ENCODE assay signal across 12 cellular contexts in the genomic region with DNA sequence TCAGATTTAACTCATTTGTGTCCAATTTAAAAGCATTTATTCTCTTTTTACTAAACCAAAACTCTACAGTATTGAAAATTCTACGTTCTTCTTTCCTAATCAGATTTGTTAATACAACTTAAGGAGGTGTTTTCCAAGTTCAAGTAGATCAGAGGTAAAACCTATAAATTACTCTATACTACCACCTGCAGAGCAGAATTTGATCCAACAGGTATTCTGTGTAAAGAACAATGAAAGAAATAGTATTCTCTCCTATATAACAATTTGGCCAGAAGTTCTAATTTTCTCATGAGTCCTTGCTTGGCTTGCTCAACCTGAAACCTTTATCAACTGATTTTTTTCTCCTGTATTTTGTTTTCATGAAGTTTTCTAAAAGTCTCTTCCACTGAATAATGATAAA. TPM values are rescaled to one million over a fixed set of nuclear protein-coding genes. Genes with fewer than 3 reads are reported as not detected.
A peak's percentile ranks its signal among the peaks of the same experiment; 100 is the strongest.
DNase-seq lines count a peak whose midpoint lies in the region; ATAC-seq and TF ChIP-seq lines count a peak whose summit lies in the region.
"Had no signal": no experiment of that assay in that cellular context is flagged by ENCODE, and none has a peak within 500 bp of the region (broad histone marks: within the 10 kb centered on the region; RNA-seq: fewer than 3 reads in every experiment).

No MANE protein-coding gene starts in this region.

- no peaks in the 10 kb centered on the region for H3K4me1 Mint-ChIP-seq in activated CD4-positive, alpha-beta memory T cell treated with anti-CD3 and anti-CD28 coated beads for 36 hours (ENCODE audit: low read depth)

- H3K27ac ChIP-seq in right atrium auricular region (peak overlapping the region; percentile 74 to 79), caudate nucleus (ENCODE audit: low read depth, low read length) (peak overlapping the region; percentile 87), vagina (peak overlapping the region; percentile 56)

- no peaks in the 10 kb centered on the region for H3K36me3 ChIP-seq in right atrium auricular region
- no peaks in the 10 kb centered on the region for H3K36me3 ChIP-seq in mucosa of descending colon (ENCODE audit: low read depth)
- H3K36me3 ChIP-seq in vagina: no peaks in the 10 kb centered on the region

- H3K4me3 ChIP-seq in right atrium auricular region (no peak overlapping the region), mucosa of descending colon (peak overlapping the region; percentile 1), vagina (no peak overlapping the region)

- H3K9me3 Mint-ChIP-seq in activated CD4-positive, alpha-beta memory T cell treated with anti-CD3 and anti-CD28 coated beads for 36 hours: no peaks in the 10 kb centered on the region
- H3K9me3 Mint-ChIP-seq: neural crest cell had no signal

- ATAC-seq in left cardiac atrium: no peak
- peak; percentile 60 for ATAC-seq in mucosa of descending colon

- TF ChIP-seq POLR2A in vagina (IDR thresholded peaks at IDR 0.05): no peak

- H3K4me1 ChIP-seq in right atrium auricular region (peaks cover 0 to 35% of the 10 kb centered on the region in 2 donors), mucosa of descending colon (ENCODE audit: low read depth) (peaks cover 17% of the 10 kb centered on the region), vagina (peaks cover 59% of the 10 kb centered on the region)

- DNase-seq in right atrium auricular region (ENCODE audit: low spot score): no peak
- no peak for DNase-seq in left cardiac atrium
- no peak for DNase-seq in caudate nucleus (lab: John Stamatoyannopoulos, UW)
- DNase-seq in mucosa of descending colon: no peak
- DNase-seq in vagina (ENCODE audit: extremely low spot score in 2 of 2): no peak
- no peak for DNase-seq in NCI-H2196 (lab: John Stamatoyannopoulos, UW; ENCODE audit: unreplicated experiment)
- no peak for DNase-seq in activated CD4-positive, alpha-beta memory T cell treated with anti-CD3 and anti-CD28 coated beads for 36 hours
- no peak for DNase-seq in GM19238 (ENCODE audit: insufficient read length, low spot score)
- DNase-seq: activated naive CD4-positive, alpha-beta T cell treated with Interleukin-2 at 50 U/mL for 16 hours; DMS 273 treated with DMSO at 0.1 percent for 48 hours; SHP77 had no signal

- CTCF ChIA-PET in activated CD4-positive, alpha-beta memory T cell treated with anti-CD3 and anti-CD28 coated beads for 36 hours (lab: Charles Lee): no interaction called here

- H3K36me3 Mint-ChIP-seq in activated CD4-positive, alpha-beta memory T cell treated with anti-CD3 and anti-CD28 coated beads for 36 hours: no peaks in the 10 kb centered on the region

- intact Hi-C loops in left cardiac atrium (cut with DNase I): no loop called here
- intact Hi-C loops in mucosa of descending colon (cut with DNase I, micrococcal nuclease): no loop called here
- intact Hi-C loops in vagina (cut with DNase I): no loop called here
- intact Hi-C loops in activated CD4-positive, alpha-beta memory T cell treated with anti-CD3 and anti-CD28 coated beads for 36 hours (cut with micrococcal nuclease): no loop called here

- H3K27me3 Mint-ChIP-seq in activated CD4-positive, alpha-beta memory T cell treated with anti-CD3 and anti-CD28 coated beads for 36 hours: peaks cover 6% of the 10 kb centered on the region

- TF ChIP-seq CTCF in right atrium auricular region (IDR thresholded peaks at IDR 0.05): no peak
- TF ChIP-seq CTCF in mucosa of descending colon (IDR thresholded peaks at IDR 0.05): no peak
- no peak for TF ChIP-seq CTCF in vagina (IDR thresholded peaks at IDR 0.05)

- no peak overlapping the region for H3K4me3 Mint-ChIP-seq in activated CD4-positive, alpha-beta memory T cell treated with anti-CD3 and anti-CD28 coated beads for 36 hours
- H3K4me3 Mint-ChIP-seq: neural crest cell had no signal

- POLR2A ChIA-PET in activated CD4-positive, alpha-beta memory T cell treated with anti-CD3 and anti-CD28 coated beads for 36 hours (lab: Charles Lee): no interaction called here

- no peaks in the 10 kb centered on the region for H3K9me3 ChIP-seq in right atrium auricular region
- no peaks in the 10 kb centered on the region for H3K9me3 ChIP-seq in mucosa of descending colon
- H3K9me3 ChIP-seq in vagina: no peaks in the 10 kb centered on the region

- H3K27me3 ChIP-seq in right atrium auricular region (no peaks in the 10 kb centered on the region), vagina (no peaks in the 10 kb centered on the region)

- no peak overlapping the region for H3K27ac Mint-ChIP-seq in activated CD4-positive, alpha-beta memory T cell treated with anti-CD3 and anti-CD28 coated beads for 36 hours

RNA-seq across cellular contexts. Expression of gene DST, which starts 28.5 kb away (rescaled TPM):
- total RNA-seq in right atrium auricular region: 100 to 1,000 TPM; 257 to 285 TPM
- total RNA-seq in left cardiac atrium: 100 to 1,000 TPM; 190 to 213 TPM
- total RNA-seq in mucosa of descending colon: 100 to 1,000 TPM; 208 to 580 (median 356) TPM
- total RNA-seq in vagina: 460 TPM
- 1 to 10 TPM; 5.7 to 6.2 TPM for total RNA-seq in activated CD4-positive, alpha-beta memory T cell treated with anti-CD3 and anti-CD28 coated beads for 36 hours

Comparison
In these comparisons a context has a peak if more than half of its experiments do, and no peak if none do; other contexts are left out.
1. RNA of gene DST, which starts 28.5 kb away (total RNA-seq): 460 TPM in vagina (single experiment), 208 to 580 TPM in mucosa of descending colon, 257 to 285 TPM in right atrium auricular region and 190 to 213 TPM in left cardiac atrium; 5.7 to 6.2 TPM in activated CD4-positive, alpha-beta memory T cell treated with anti-CD3 and anti-CD28 coated beads for 36 hours; every median in the first group is over 10 times any median in the second.
2. Peak in every context shown above with its lines, with median percentiles within 50 percentile points of each other: H3K27ac ChIP-seq.